In genomic region chr20:41367393-41367695, GRCh38 we compare ENCODE assay signal across 15 cellular contexts. TPM values are rescaled to one million over a fixed set of nuclear protein-coding genes. Genes with fewer than 3 reads are reported as not detected.
DNase-seq lines count a peak whose midpoint lies in the region; ATAC-seq, FAIRE-seq and TF ChIP-seq lines count a peak whose summit lies in the region.
"Had no signal": no experiment of that assay in that cellular context is flagged by ENCODE, and none has a peak within 500 bp of the region (broad histone marks: within the 10 kb centered on the region; RNA-seq: fewer than 3 reads in every experiment).

No MANE protein-coding gene starts in this region.

- H4K91ac ChIP-seq in H1 (replicated peaks; ENCODE audit: insufficient read length, low read length) = no peak overlapping the region

- H3K27ac ChIP-seq in HUES48 (ENCODE audit: low read depth, low read length) (no peak overlapping the region), H1 (ENCODE audit: low read depth, low read length) (no peak overlapping the region)
- H3K27ac ChIP-seq: ascending aorta, SK-N-MC, thoracic aorta had no signal

- H3K4me3 ChIP-seq in HUES48 (ENCODE audit: low read depth, low read length) (peak overlapping the region; percentile 64), H1 (ENCODE audit: extremely low read depth in 1 of 4, insufficient read depth in 2 of 4, low read depth in 3 of 4, low read length in 4 of 4) (peak overlapping the region in 3 of 4 experiments; percentile 68 to 72 (median 71); a peak in 5 of 8 replicates), neuron (ENCODE audit: low read length) (peak overlapping the region; percentile 41)
- H3K4me3 ChIP-seq: thoracic aorta had no signal

- CTCF ChIA-PET in H1 (lab: Charles Lee; ENCODE audit: partially characterized antibody) = interaction anchor here (0.9 to 1.7 kb wide), 4 partner anchors 16 to 109 kb away, joined by 3 to 6 read pairs (median 3); no protein-coding TSS in a partner anchor

- no peak overlapping the region for H2AK5ac ChIP-seq in H1 (ENCODE audit: low read depth, low read length)

- 61% methylated on average over 13 of the region's 13 CpGs; no CpG with 5 or more reads in 1 of the 2 experiments for WGBS in H1 (ENCODE audit: extremely low coverage in 1 of 2, insufficient coverage in 1 of 2, insufficient read length in 1 of 2, insufficient replicate concordance in 2 of 2, low coverage in 1 of 2, low lambda C conversion rate in 2 of 2, missing lambda C conversion rate in 1 of 2), 2 experiments

- ATAC-seq in HG03095 (IDR thresholded peaks at IDR 0.05; ENCODE audit: unreplicated experiment) = no peak
- ATAC-seq: esophagus mucosa had no signal

- FAIRE-seq in H1 (lab: Jason Lieb, UNC) = no peak

- no peak overlapping the region for H2BK120ac ChIP-seq in H1 (replicated peaks; ENCODE audit: low read depth, low read length)

- no peak for TF ChIP-seq POLR2A in H1 (IDR thresholded peaks at IDR 0.05; ENCODE audit: control extremely low read depth in 1 of 2, low read depth in 2 of 2, low read length in 2 of 2)

- peak overlapping the region; percentile 52 for H3K4me3 Mint-ChIP-seq in activated T-cell treated with anti-CD3 and anti-CD28 coated beads, Interleukin-2, amount 50 U/mL, for 24 hours
- H3K4me3 Mint-ChIP-seq: dendritic cell treated with granulocyte-macrophage colony-stimulating factor and Interleukin-4, amounts not matched to agents 40 ng/mL and 50 ng/mL, for 4 days had no signal

- H3K4me2 ChIP-seq in H1 (ENCODE audit: insufficient read depth in 1 of 2, low read depth in 2 of 2, low read length in 2 of 2) = peak overlapping the region; percentile 63 to 98

- no peaks in the 10 kb centered on the region for H3K79me1 ChIP-seq in H1 (ENCODE audit: low read depth, low read length)

- no peak for TF ChIP-seq CTCF in H1 (IDR thresholded peaks at IDR 0.05; ENCODE audit: control extremely low read depth in 1 of 3, insufficient read depth in 1 of 3, low read depth in 1 of 3, low read length in 3 of 3)

- H3K79me2 ChIP-seq in H1 (ENCODE audit: control insufficient read depth in 1 of 2, insufficient read depth in 2 of 2, low read length in 2 of 2) = no peaks in the 10 kb centered on the region

- peaks cover 49% of the 10 kb centered on the region for H3K27me3 ChIP-seq in HUES48 (ENCODE audit: control insufficient read depth, insufficient read depth, low read length)
- H3K27me3 ChIP-seq in H1 (replicated peaks in 1 of 4; ENCODE audit: control insufficient read depth in 3 of 4, extremely low read depth in 1 of 4, insufficient read depth in 3 of 4, low read length in 3 of 4) = peaks cover 18 to 40% (median 36%) of the 10 kb centered on the region in 4 experiments
- peaks cover 10% of the 10 kb centered on the region for H3K27me3 ChIP-seq in neuron (ENCODE audit: insufficient read depth, low read length)

- no peak overlapping the region for H3K23ac ChIP-seq in H1 (ENCODE audit: insufficient read length)

- no peak overlapping the region for H3K27ac Mint-ChIP-seq in activated T-cell treated with anti-CD3 and anti-CD28 coated beads, Interleukin-2, amount 50 U/mL, for 24 hours
- H3K27ac Mint-ChIP-seq: dendritic cell treated with granulocyte-macrophage colony-stimulating factor and Interleukin-4, amounts not matched to agents 40 ng/mL and 50 ng/mL, for 4 days had no signal

- H2AFZ ChIP-seq in H1 (ENCODE audit: low read length) = no peak overlapping the region
- H2AFZ ChIP-seq in neuron (ENCODE audit: low read depth, low read length) = peak overlapping the region; percentile 87

- H3K9ac ChIP-seq in HUES48 (ENCODE audit: low read depth, low read length) (no peak overlapping the region), H1 (replicated peaks in 1 of 4; ENCODE audit: extremely low read depth in 1 of 4, low read depth in 3 of 4, low read length in 3 of 4) (no peak overlapping the region)

- H3K4ac ChIP-seq in H1 (replicated peaks; ENCODE audit: insufficient read length, low read depth, low read length) = no peak overlapping the region

- peaks cover 45% of the 10 kb centered on the region for H3K27me3 Mint-ChIP-seq in activated T-cell treated with anti-CD3 and anti-CD28 coated beads, Interleukin-2, amount 50 U/mL, for 24 hours

- peaks cover 6% of the 10 kb centered on the region; the same call in 1 of the 2 replicates for H3K9me3 ChIP-seq in HUES48 (ENCODE audit: control insufficient read depth, insufficient read depth, low read length)
- peaks cover 8 to 9% of the 10 kb centered on the region in 2 experiments; a peak in 3 of 4 replicates for H3K9me3 ChIP-seq in H1 (ENCODE audit: insufficient read depth in 2 of 2, low read depth in 1 of 2, low read length in 1 of 2)
- peaks cover 6% of the 10 kb centered on the region for H3K9me3 ChIP-seq in neuron (ENCODE audit: low read length)
- H3K9me3 ChIP-seq: ascending aorta, thoracic aorta had no signal

- no peak overlapping the region for H3K18ac ChIP-seq in H1 (ENCODE audit: extremely low read depth, low read length)

- H3K36me3 ChIP-seq in HUES48 (ENCODE audit: control insufficient read depth, insufficient read depth, low read length) = no peaks in the 10 kb centered on the region
- no peaks in the 10 kb centered on the region for H3K36me3 ChIP-seq in H1 (ENCODE audit: control insufficient read depth in 2 of 4, insufficient read depth in 4 of 4, low read length in 3 of 4)
- no peaks in the 10 kb centered on the region for H3K36me3 ChIP-seq in neuron (ENCODE audit: insufficient read depth, low read length)
- H3K36me3 ChIP-seq: ascending aorta, thoracic aorta had no signal

- H2BK15ac ChIP-seq in H1 (ENCODE audit: low read length) = peak overlapping the region; percentile 95; the same call in 1 of the 2 replicates

- H3K23me2 ChIP-seq in H1 (ENCODE audit: low read depth, low read length) = peaks cover 7% of the 10 kb centered on the region; the same call in 1 of the 2 replicates

- no peak overlapping the region for H4K8ac ChIP-seq in H1 (ENCODE audit: extremely low read depth, insufficient read depth, low read length)

- no peak for TF ChIP-seq EP300 in H1 (IDR thresholded peaks at IDR 0.05; ENCODE audit: borderline replicate concordance in 1 of 2, low read depth in 2 of 2, low read length in 2 of 2)

- peak overlapping the region; percentile 80; the same call in 1 of the 2 replicates for H2BK12ac ChIP-seq in H1 (ENCODE audit: low read depth, low read length)

- no peaks in the 10 kb centered on the region for H3K36me3 Mint-ChIP-seq in activated T-cell treated with anti-CD3 and anti-CD28 coated beads, Interleukin-2, amount 50 U/mL, for 24 hours (ENCODE audit: low read depth)

- H3K4me1 ChIP-seq in HUES48 (ENCODE audit: control insufficient read depth, insufficient read depth, low read length) = no peaks in the 10 kb centered on the region
- H3K4me1 ChIP-seq in H1 (replicated peaks in 1 of 4; ENCODE audit: control insufficient read depth in 3 of 4, insufficient read depth in 4 of 4, low read length in 3 of 4) = peaks cover 0 to 2% (median 0%) of the 10 kb centered on the region in 4 experiments; a peak in 3 of 7 replicates
- H3K4me1 ChIP-seq in neuron (ENCODE audit: insufficient read depth, low read length) = no peaks in the 10 kb centered on the region

- DNase-seq in activated T-cell treated with anti-CD3 and anti-CD28 coated beads, Interleukin-2, amount 50 U/mL, for 24 hours = no peak
- no peak for DNase-seq in activated T-cell treated with anti-CD3 and anti-CD28 coated beads, Interleukin-2, amount 50 U/mL, for 48 hours
- DNase-seq in H1 (ENCODE audit: low read depth in 1 of 2, low spot score in 2 of 2) (no peak), NCI-H2171 (lab: John Stamatoyannopoulos, UW) (no peak), EL (no peak)
- DNase-seq: NCI-H2029 treated with DMSO at 0.1 percent for 48 hours, NCI-H524 treated with DMSO at 0.1 percent for 48 hours had no signal

- TF ChIP-seq RAD21 in H1 (IDR thresholded peaks at IDR 0.05 in 1 of 2, conservative IDR thresholded peaks at IDR 0.05 in 1 of 2; ENCODE audit: low read depth in 2 of 2, low read length in 2 of 2) = no peak

- H2BK20ac ChIP-seq in H1 (ENCODE audit: low read length) = no peak overlapping the region

- peaks cover 2 to 8% of the 10 kb centered on the region in 2 experiments for H4K20me1 ChIP-seq in H1 (replicated peaks in 1 of 2; ENCODE audit: control insufficient read depth in 1 of 2, insufficient read depth in 2 of 2, low read length in 2 of 2)

- H4K5ac ChIP-seq in H1 (ENCODE audit: insufficient read length, low read depth, low read length) = no peak overlapping the region

- H2BK5ac ChIP-seq in H1 (ENCODE audit: low read depth, low read length) = no peak overlapping the region

- H3K9me3 Mint-ChIP-seq in activated T-cell treated with anti-CD3 and anti-CD28 coated beads, Interleukin-2, amount 50 U/mL, for 24 hours = peaks cover 5% of the 10 kb centered on the region

- H3K4me1 Mint-ChIP-seq in activated T-cell treated with anti-CD3 and anti-CD28 coated beads, Interleukin-2, amount 50 U/mL, for 24 hours (ENCODE audit: low read depth) = peaks cover 5% of the 10 kb centered on the region

- no peak overlapping the region for H3K56ac ChIP-seq in H1 (replicated peaks; ENCODE audit: insufficient read length, low read depth, low read length)

- no peak overlapping the region for H3K14ac ChIP-seq in H1 (ENCODE audit: insufficient read length)

- POLR2A ChIA-PET in H1 (lab: Charles Lee; ENCODE audit: partially characterized antibody) = interaction anchor here (1.2 kb wide), 1 partner anchor 20 kb away, joined by 3 read pairs; no protein-coding TSS in a partner anchor

RNA-seq across cellular contexts. Expression of gene EMILIN3, which starts 0.7 kb away (rescaled TPM):
- 3.5 and 3.8 TPM in 2 replicates for total RNA-seq in H1 (2021; fragmentation: NEBNext Ultra II Directional; extraction: Animal tissue kit (Norgen Biotek cat#: 25700))
- 5.2 TPM in 2 replicates for polyA plus RNA-seq in H1 (2011; rRNA removed)
- polyA plus RNA-seq in H1 (2011; cell fraction: cytosol; rRNA removed) = 5.3 TPM
- 7.2 TPM for polyA plus RNA-seq in H1 (2011; cell fraction: nucleus; rRNA removed)
- 2.5 to 5.5 TPM (median 4.5 TPM) in 4 replicates for polyA plus RNA-seq in H1 (2012, experiment 1 of 2)
- polyA plus RNA-seq in H1 (2012, experiment 2 of 2) = 4.1 TPM
- 3.9 TPM for polyA plus RNA-seq in H1 (2013, experiment 1 of 2)
- 3.8 TPM for polyA plus RNA-seq in H1 (2013, experiment 2 of 2)
- polyA minus RNA-seq in H1 (2011; rRNA and poly(A)+ RNA removed) = 5.0 and 5.7 TPM in 2 replicates
- polyA minus RNA-seq in H1 (2011; cell fraction: cytosol; rRNA and poly(A)+ RNA removed) = 4.8 TPM
- 4.5 TPM for polyA minus RNA-seq in H1 (2011; cell fraction: nucleus; rRNA and poly(A)+ RNA removed)

RNA-seq across cellular contexts. Expression of gene LPIN3, which starts 26.7 kb away (rescaled TPM):
- total RNA-seq in H1 (2021; fragmentation: NEBNext Ultra II Directional; extraction: Animal tissue kit (Norgen Biotek cat#: 25700)) = 3.1 and 3.7 TPM in 2 replicates
- 3.9 and 5.1 TPM in 2 replicates for polyA plus RNA-seq in H1 (2011; rRNA removed)
- polyA plus RNA-seq in H1 (2011; cell fraction: cytosol; rRNA removed) = 5.4 TPM
- polyA plus RNA-seq in H1 (2011; cell fraction: nucleus; rRNA removed) = 41.9 TPM
- 3.7 to 5.9 TPM (median 5.6 TPM) in 4 replicates for polyA plus RNA-seq in H1 (2012, experiment 1 of 2)
- 3.7 TPM for polyA plus RNA-seq in H1 (2012, experiment 2 of 2)
- 4.0 TPM for polyA plus RNA-seq in H1 (2013, experiment 1 of 2)
- polyA plus RNA-seq in H1 (2013, experiment 2 of 2) = 4.1 TPM
- polyA minus RNA-seq in H1 (2011; rRNA and poly(A)+ RNA removed) = 3.3 and 3.7 TPM in 2 replicates
- polyA minus RNA-seq in H1 (2011; cell fraction: cytosol; rRNA and poly(A)+ RNA removed) = 2.3 TPM
- polyA minus RNA-seq in H1 (2011; cell fraction: nucleus; rRNA and poly(A)+ RNA removed) = 10.7 TPM

RNA-seq across cellular contexts. Expression of gene ZHX3, which starts 49.8 kb away (rescaled TPM):
- total RNA-seq in H1 (2021; fragmentation: NEBNext Ultra II Directional; extraction: Animal tissue kit (Norgen Biotek cat#: 25700)) = 5.9 and 7.8 TPM in 2 replicates
- polyA plus RNA-seq in H1 (2011; rRNA removed) = 1.00 and 1.8 TPM in 2 replicates
- 1.8 TPM for polyA plus RNA-seq in H1 (2011; cell fraction: cytosol; rRNA removed)
- 3.5 TPM for polyA plus RNA-seq in H1 (2011; cell fraction: nucleus; rRNA removed)
- 1.9 to 3.3 TPM (median 2.3 TPM) in 4 replicates for polyA plus RNA-seq in H1 (2012, experiment 1 of 2)
- polyA plus RNA-seq in H1 (2012, experiment 2 of 2) = 0.42 TPM
- polyA plus RNA-seq in H1 (2013, experiment 1 of 2) = 2.4 TPM
- polyA plus RNA-seq in H1 (2013, experiment 2 of 2) = 2.3 TPM
- 6.3 and 6.4 TPM in 2 replicates for polyA minus RNA-seq in H1 (2011; rRNA and poly(A)+ RNA removed)
- 1.5 TPM for polyA minus RNA-seq in H1 (2011; cell fraction: cytosol; rRNA and poly(A)+ RNA removed)
- 4.8 TPM for polyA minus RNA-seq in H1 (2011; cell fraction: nucleus; rRNA and poly(A)+ RNA removed)
